8 cellular contexts compared by ENCODE assay signal in the genomic region with DNA sequence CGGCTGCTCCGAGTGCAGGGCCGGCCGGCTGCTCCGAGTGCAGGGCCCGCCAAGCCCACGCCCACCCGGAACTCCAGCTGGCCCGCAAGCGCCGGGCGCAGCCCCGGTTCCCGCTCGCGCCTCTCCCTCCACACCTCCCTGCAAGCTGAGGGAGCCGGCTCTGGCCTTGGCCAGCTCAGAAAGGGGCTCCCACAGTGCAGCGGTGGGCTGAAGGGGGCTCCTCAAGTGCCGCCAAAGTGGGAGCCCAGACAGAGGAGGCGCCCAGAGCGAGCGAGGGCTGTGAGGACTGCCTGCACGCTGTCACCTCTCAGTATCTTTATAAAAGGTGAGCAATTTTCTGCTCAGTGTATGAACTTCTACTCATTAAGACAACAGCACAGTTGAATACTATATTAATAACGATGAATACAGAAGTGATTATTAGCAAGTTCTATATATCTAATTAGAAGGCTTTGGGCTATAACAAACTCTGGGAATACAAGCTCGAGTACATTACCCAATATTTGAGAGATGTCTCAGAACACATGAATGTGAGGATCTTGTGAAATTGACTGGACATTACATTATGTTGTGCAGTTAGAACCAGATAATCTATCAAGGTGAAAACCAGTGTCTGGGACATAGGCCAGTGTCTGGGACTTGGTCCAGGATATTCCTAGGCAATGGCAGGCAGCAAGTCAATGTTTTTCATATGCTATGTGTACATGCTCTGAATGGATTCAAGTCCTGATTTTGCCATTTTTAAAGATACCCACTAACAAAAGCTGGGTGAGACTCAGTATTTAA.
DNase-seq lines count a peak whose midpoint lies in the region; ATAC-seq and TF ChIP-seq lines count a peak whose summit lies in the region.
"Not testable (repeated sequence)": the region's sequence is repeated elsewhere in the genome, so short reads cannot be mapped to it uniquely, and the experiment has no call there.

No MANE protein-coding gene starts in this region.

- peak overlapping the region; percentile 29 for H3K4me3 Mint-ChIP-seq in activated T-cell treated with anti-CD3 and anti-CD28 coated beads, Interleukin-2, amount 50 U/mL, for 24 hours
- peak overlapping the region; percentile 63 for H3K4me3 Mint-ChIP-seq in progenitor cell of endocrine pancreas (ENCODE audit: low read depth)

- not testable (repeated sequence) for H3K4me1 ChIP-seq in colonic mucosa, testis
- peaks cover 0 to 32% (median 0%) of the 10 kb centered on the region in 4 donors for H3K4me1 ChIP-seq in right lobe of liver

- peak overlapping the region in 1 of 2 donors; percentile 40 for H3K9ac ChIP-seq in colonic mucosa (ENCODE audit: low read depth in 2 of 2, low read length in 2 of 2)

- TF ChIP-seq POLR2A in right lobe of liver (IDR thresholded peaks at IDR 0.05); testis (IDR thresholded peaks at IDR 0.05): not testable (repeated sequence)

- H3K27ac Mint-ChIP-seq in activated T-cell treated with anti-CD3 and anti-CD28 coated beads, Interleukin-2, amount 50 U/mL, for 24 hours, result not testable (repeated sequence)
- H3K27ac Mint-ChIP-seq in progenitor cell of endocrine pancreas, result peak overlapping the region; percentile 33

- WGBS in right lobe of liver (ENCODE audit: insufficient coverage, low coverage, low lambda C conversion rate, missing lambda C conversion rate), result 6% methylated on average over 8 of the region's 25 CpGs
- WGBS in testis, 2 donors, result 9 to 24% methylated on average over 7 to 16 of the region's 25 CpGs

- TF ChIP-seq CTCF in AG10803 (conservative IDR thresholded peaks at IDR 0.05; ENCODE audit: low read length); HFF-Myc (IDR thresholded peaks at IDR 0.05; ENCODE audit: low read depth, low read length, missing control alignments); colonic mucosa (IDR thresholded peaks at IDR 0.05); right lobe of liver (IDR thresholded peaks at IDR 0.05); progenitor cell of endocrine pancreas (IDR thresholded peaks at IDR 0.05; ENCODE audit: unreplicated experiment); testis (IDR thresholded peaks at IDR 0.05): not testable (repeated sequence)

- DNase-seq in AG10803 (ENCODE audit: low read depth) (peak; percentile 97), glomerular visceral epithelial cell (ENCODE audit: extremely low spot score) (peak; percentile 31), right lobe of liver (peak in 2 of 3 donors; percentile 42 to 84), testis (peak; percentile 22)
- DNase-seq in HFF-Myc (ENCODE audit: extremely low read depth, low read depth); activated T-cell treated with anti-CD3 and anti-CD28 coated beads, Interleukin-2, amount 50 U/mL, for 24 hours; colonic mucosa; progenitor cell of endocrine pancreas (ENCODE audit: low spot score, unreplicated experiment): not testable (repeated sequence)

- intact Hi-C loops in colonic mucosa (cut with DNase I); right lobe of liver (cut with DNase I); testis (cut with DNase I; ENCODE audit: low total_unique reads): not testable (repeated sequence)

- H3K27ac ChIP-seq in colonic mucosa, result not testable (repeated sequence)
- peak overlapping the region; percentile 29 to 57 (median 53) for H3K27ac ChIP-seq in right lobe of liver
- H3K27ac ChIP-seq in testis, result peak overlapping the region in 1 of 2 donors; percentile 62

- not testable (repeated sequence) for H3K36me3 Mint-ChIP-seq in activated T-cell treated with anti-CD3 and anti-CD28 coated beads, Interleukin-2, amount 50 U/mL, for 24 hours (ENCODE audit: low read depth); progenitor cell of endocrine pancreas (ENCODE audit: insufficient read depth)

- H3K27me3 ChIP-seq in colonic mucosa, right lobe of liver, testis: not testable (repeated sequence)

- H3K27me3 Mint-ChIP-seq in activated T-cell treated with anti-CD3 and anti-CD28 coated beads, Interleukin-2, amount 50 U/mL, for 24 hours, result peaks cover 61% of the 10 kb centered on the region
- H3K27me3 Mint-ChIP-seq in progenitor cell of endocrine pancreas, result not testable (repeated sequence)

- not testable (repeated sequence) for H3K36me3 ChIP-seq in colonic mucosa; right lobe of liver; testis (ENCODE audit: low read depth, missing control alignments)

- H3K4me3 ChIP-seq in AG10803 (ENCODE audit: low read length), result peak overlapping the region; percentile 29
- peak overlapping the region; percentile 16; the same call in 1 of the 2 replicates for H3K4me3 ChIP-seq in HFF-Myc (replicated peaks; ENCODE audit: low read depth, low read length)
- peak overlapping the region; percentile 35 for H3K4me3 ChIP-seq in colonic mucosa
- H3K4me3 ChIP-seq in right lobe of liver, result peak overlapping the region; percentile 20 to 53 (median 34)
- H3K4me3 ChIP-seq in testis, result peak overlapping the region; percentile 51 to 58

- not testable (repeated sequence) for H3K4me1 Mint-ChIP-seq in activated T-cell treated with anti-CD3 and anti-CD28 coated beads, Interleukin-2, amount 50 U/mL, for 24 hours (ENCODE audit: low read depth)
- H3K4me1 Mint-ChIP-seq in progenitor cell of endocrine pancreas (ENCODE audit: low read depth), result peaks cover 35% of the 10 kb centered on the region

- H3K9me3 Mint-ChIP-seq in activated T-cell treated with anti-CD3 and anti-CD28 coated beads, Interleukin-2, amount 50 U/mL, for 24 hours; progenitor cell of endocrine pancreas (ENCODE audit: low read depth): not testable (repeated sequence)

- ATAC-seq in right lobe of liver, result peak; percentile 88 to 91 (median 90)

- H3K9me3 ChIP-seq in colonic mucosa, right lobe of liver, testis: not testable (repeated sequence)
